Comparison of ENCODE assay signal across 1 cellular context in the genomic region with DNA sequence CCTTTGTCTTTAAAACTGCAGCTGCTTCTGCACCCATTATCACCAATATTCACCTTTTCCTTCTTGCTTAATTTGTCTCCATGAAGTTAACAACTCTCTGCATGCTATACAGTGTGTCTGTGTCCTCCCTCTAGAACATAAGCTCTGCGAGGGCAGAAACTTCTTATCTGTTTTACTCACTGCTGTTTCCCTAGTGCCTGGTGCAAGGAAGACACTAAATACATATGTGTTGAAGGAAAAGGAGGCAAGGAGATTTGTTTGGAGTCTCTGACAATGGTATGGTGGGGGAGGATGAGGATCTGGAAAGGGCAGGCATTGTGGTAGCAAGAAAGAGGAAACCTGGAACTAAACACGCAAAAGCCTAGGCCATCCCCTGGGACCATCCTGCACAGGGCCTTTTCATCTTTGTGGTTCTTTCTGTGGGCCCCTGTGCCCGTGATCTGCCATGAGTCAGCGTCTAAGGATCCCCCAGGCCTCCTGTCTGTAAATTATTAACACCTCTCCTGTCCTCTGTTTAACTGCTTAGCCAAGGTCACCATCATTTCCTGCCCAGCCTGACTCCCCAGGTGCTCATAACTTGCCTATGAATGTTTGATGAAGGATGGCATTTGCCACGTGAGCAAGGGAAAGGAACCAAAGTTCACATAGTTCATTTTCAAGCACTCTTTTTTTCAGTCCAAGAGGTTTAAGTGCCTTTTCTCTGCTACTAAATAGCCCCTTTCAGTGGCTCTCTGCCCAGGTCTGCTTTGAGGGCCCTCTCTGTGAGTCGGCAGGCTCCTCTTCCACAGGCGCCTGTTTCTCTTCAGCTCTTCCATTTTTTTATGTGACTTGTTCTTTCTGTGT.
TF ChIP-seq lines count a peak whose summit lies in the region.

No MANE protein-coding gene starts in this region.

TF ChIP-seq in HepG2, 621 proteins besides CTCF, POLR2A, EP300 and RAD21 (continued from another document and continues in another):
- TF ChIP-seq, protein P1, sequence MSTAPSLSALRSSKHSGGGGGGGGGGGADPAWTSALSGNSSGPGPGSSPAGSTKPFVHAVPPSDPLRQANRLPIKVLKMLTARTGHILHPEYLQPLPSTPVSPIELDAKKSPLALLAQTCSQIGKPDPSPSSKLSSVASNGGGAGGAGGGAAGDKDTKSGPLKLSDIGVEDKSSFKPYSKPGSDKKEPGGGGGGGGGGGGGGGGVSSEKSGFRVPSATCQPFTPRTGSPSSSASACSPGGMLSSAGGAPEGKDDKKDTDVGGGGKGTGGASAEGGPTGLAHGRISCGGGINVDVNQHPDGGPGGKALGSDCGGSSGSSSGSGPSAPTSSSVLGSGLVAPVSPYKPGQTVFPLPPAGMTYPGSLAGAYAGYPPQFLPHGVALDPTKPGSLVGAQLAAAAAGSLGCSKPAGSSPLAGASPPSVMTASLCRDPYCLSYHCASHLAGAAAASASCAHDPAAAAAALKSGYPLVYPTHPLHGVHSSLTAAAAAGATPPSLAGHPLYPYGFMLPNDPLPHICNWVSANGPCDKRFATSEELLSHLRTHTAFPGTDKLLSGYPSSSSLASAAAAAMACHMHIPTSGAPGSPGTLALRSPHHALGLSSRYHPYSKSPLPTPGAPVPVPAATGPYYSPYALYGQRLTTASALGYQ (CRISPR knock-in tag; IDR thresholded peaks at IDR 0.05), result peak; percentile 94
- TF ChIP-seq JUN (CRISPR knock-in tag; IDR thresholded peaks at IDR 0.05) (peak; percentile 94), RXRA (CRISPR knock-in tag; IDR thresholded peaks at IDR 0.05) (peak; percentile 86; the same call in 1 of the 2 replicates), BRD4 (CRISPR knock-in tag; IDR thresholded peaks at IDR 0.05) (peak; percentile 93), POLR2G (IDR thresholded peaks at IDR 0.05; ENCODE audit: low read depth, low read length) (peak; percentile 91), SNRNP70 (IDR thresholded peaks at IDR 0.05; ENCODE audit: low read depth, low read length) (no peak), ARHGAP35 (CRISPR knock-in tag; IDR thresholded peaks at IDR 0.05; ENCODE audit: borderline replicate concordance) (no peak), JARID2 (CRISPR knock-in tag; IDR thresholded peaks at IDR 0.05; ENCODE audit: insufficient replicate concordance) (no peak), ATF1 (CRISPR knock-in tag; IDR thresholded peaks at IDR 0.05) (0 out of 2 replicates have a peak, but pooled peaks have one; percentile 36), MED8 (CRISPR knock-in tag; IDR thresholded peaks at IDR 0.05; ENCODE audit: insufficient replicate concordance) (peak; percentile 91), MAFK (conservative IDR thresholded peaks at IDR 0.05 in 1 of 2, IDR thresholded peaks at IDR 0.05 in 1 of 2; ENCODE audit: low read length in 2 of 2) (peak in 1 of 2 experiments; percentile 79; a peak in 3 of 4 replicates), ZNF7 (CRISPR knock-in tag; IDR thresholded peaks at IDR 0.05) (no peak), RCOR2 (CRISPR knock-in tag; IDR thresholded peaks at IDR 0.05) (peak; percentile 88), ZNF713 (CRISPR knock-in tag; IDR thresholded peaks at IDR 0.05) (no peak), PRPF4 (IDR thresholded peaks at IDR 0.05; ENCODE audit: low read depth, low read length, poor library complexity, severe bottlenecking) (no peak), CCAR2 (optimal IDR thresholded peaks at IDR 0.05; ENCODE audit: low read depth, low read length) (no peak), MEIS1 (CRISPR knock-in tag; IDR thresholded peaks at IDR 0.05; ENCODE audit: borderline replicate concordance) (peak; percentile 87; the same call in 1 of the 2 replicates), POLR2AphosphoS5 (IDR thresholded peaks at IDR 0.05; ENCODE audit: low read depth, low read length) (peak; percentile 55; the same call in 1 of the 2 replicates), KMT2A (CRISPR knock-in tag; IDR thresholded peaks at IDR 0.05) (no peak; the same call in 1 of the 2 replicates), SNAPC2 (CRISPR knock-in tag; IDR thresholded peaks at IDR 0.05) (0 out of 2 replicates have a peak, but pooled peaks have one; percentile 63), ZNF709 (CRISPR knock-in tag; IDR thresholded peaks at IDR 0.05) (peak; percentile 62; the same call in 1 of the 2 replicates), ZNF260 (CRISPR knock-in tag; IDR thresholded peaks at IDR 0.05; ENCODE audit: borderline replicate concordance, low read depth) (no peak), ZSCAN22 (CRISPR knock-in tag; IDR thresholded peaks at IDR 0.05) (0 out of 2 replicates have a peak, but pooled peaks have one; percentile 11), YY1 (IDR thresholded peaks at IDR 0.05; ENCODE audit: insufficient read depth, insufficient replicate concordance, low read depth, low read length) (peak; percentile 58)
- TF ChIP-seq, protein P2, sequence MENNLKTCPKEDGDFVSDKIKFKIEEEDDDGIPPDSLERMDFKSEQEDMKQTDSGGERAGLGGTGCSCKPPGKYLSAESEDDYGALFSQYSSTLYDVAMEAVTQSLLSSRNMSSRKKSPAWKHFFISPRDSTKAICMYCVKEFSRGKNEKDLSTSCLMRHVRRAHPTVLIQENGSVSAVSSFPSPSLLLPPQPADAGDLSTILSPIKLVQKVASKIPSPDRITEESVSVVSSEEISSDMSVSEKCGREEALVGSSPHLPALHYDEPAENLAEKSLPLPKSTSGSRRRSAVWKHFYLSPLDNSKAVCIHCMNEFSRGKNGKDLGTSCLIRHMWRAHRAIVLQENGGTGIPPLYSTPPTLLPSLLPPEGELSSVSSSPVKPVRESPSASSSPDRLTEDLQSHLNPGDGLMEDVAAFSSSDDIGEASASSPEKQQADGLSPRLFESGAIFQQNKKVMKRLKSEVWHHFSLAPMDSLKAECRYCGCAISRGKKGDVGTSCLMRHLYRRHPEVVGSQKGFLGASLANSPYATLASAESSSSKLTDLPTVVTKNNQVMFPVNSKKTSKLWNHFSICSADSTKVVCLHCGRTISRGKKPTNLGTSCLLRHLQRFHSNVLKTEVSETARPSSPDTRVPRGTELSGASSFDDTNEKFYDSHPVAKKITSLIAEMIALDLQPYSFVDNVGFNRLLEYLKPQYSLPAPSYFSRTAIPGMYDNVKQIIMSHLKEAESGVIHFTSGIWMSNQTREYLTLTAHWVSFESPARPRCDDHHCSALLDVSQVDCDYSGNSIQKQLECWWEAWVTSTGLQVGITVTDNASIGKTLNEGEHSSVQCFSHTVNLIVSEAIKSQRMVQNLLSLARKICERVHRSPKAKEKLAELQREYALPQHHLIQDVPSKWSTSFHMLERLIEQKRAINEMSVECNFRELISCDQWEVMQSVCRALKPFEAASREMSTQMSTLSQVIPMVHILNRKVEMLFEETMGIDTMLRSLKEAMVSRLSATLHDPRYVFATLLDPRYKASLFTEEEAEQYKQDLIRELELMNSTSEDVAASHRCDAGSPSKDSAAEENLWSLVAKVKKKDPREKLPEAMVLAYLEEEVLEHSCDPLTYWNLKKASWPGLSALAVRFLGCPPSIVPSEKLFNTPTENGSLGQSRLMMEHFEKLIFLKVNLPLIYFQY (CRISPR knock-in tag; IDR thresholded peaks at IDR 0.05; ENCODE audit: borderline replicate concordance), result peak; percentile 41; the same call in 1 of the 2 replicates
- TF ChIP-seq, protein P3, sequence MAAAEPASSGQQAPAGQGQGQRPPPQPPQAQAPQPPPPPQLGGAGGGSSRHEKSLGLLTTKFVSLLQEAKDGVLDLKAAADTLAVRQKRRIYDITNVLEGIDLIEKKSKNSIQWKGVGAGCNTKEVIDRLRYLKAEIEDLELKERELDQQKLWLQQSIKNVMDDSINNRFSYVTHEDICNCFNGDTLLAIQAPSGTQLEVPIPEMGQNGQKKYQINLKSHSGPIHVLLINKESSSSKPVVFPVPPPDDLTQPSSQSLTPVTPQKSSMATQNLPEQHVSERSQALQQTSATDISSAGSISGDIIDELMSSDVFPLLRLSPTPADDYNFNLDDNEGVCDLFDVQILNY (CRISPR knock-in tag; conservative IDR thresholded peaks at IDR 0.05), result no peak
- TF ChIP-seq, protein P4, sequence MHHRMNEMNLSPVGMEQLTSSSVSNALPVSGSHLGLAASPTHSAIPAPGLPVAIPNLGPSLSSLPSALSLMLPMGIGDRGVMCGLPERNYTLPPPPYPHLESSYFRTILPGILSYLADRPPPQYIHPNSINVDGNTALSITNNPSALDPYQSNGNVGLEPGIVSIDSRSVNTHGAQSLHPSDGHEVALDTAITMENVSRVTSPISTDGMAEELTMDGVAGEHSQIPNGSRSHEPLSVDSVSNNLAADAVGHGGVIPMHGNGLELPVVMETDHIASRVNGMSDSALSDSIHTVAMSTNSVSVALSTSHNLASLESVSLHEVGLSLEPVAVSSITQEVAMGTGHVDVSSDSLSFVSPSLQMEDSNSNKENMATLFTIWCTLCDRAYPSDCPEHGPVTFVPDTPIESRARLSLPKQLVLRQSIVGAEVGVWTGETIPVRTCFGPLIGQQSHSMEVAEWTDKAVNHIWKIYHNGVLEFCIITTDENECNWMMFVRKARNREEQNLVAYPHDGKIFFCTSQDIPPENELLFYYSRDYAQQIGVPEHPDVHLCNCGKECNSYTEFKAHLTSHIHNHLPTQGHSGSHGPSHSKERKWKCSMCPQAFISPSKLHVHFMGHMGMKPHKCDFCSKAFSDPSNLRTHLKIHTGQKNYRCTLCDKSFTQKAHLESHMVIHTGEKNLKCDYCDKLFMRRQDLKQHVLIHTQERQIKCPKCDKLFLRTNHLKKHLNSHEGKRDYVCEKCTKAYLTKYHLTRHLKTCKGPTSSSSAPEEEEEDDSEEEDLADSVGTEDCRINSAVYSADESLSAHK (CRISPR knock-in tag; IDR thresholded peaks at IDR 0.05; ENCODE audit: borderline replicate concordance), result no peak
- TF ChIP-seq, protein P5, sequence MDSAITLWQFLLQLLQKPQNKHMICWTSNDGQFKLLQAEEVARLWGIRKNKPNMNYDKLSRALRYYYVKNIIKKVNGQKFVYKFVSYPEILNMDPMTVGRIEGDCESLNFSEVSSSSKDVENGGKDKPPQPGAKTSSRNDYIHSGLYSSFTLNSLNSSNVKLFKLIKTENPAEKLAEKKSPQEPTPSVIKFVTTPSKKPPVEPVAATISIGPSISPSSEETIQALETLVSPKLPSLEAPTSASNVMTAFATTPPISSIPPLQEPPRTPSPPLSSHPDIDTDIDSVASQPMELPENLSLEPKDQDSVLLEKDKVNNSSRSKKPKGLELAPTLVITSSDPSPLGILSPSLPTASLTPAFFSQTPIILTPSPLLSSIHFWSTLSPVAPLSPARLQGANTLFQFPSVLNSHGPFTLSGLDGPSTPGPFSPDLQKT (CRISPR knock-in tag; IDR thresholded peaks at IDR 0.05; ENCODE audit: borderline replicate concordance), result no peak
- TF ChIP-seq, protein P6, sequence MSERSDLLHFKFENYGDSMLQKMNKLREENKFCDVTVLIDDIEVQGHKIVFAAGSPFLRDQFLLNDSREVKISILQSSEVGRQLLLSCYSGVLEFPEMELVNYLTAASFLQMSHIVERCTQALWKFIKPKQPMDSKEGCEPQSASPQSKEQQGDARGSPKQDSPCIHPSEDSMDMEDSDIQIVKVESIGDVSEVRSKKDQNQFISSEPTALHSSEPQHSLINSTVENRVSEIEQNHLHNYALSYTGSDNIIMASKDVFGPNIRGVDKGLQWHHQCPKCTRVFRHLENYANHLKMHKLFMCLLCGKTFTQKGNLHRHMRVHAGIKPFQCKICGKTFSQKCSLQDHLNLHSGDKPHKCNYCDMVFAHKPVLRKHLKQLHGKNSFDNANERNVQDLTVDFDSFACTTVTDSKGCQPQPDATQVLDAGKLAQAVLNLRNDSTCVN (CRISPR knock-in tag; IDR thresholded peaks at IDR 0.05; ENCODE audit: borderline replicate concordance), result 0 out of 2 replicates have a peak, but pooled peaks have one; percentile 72
- TF ChIP-seq, protein P7, sequence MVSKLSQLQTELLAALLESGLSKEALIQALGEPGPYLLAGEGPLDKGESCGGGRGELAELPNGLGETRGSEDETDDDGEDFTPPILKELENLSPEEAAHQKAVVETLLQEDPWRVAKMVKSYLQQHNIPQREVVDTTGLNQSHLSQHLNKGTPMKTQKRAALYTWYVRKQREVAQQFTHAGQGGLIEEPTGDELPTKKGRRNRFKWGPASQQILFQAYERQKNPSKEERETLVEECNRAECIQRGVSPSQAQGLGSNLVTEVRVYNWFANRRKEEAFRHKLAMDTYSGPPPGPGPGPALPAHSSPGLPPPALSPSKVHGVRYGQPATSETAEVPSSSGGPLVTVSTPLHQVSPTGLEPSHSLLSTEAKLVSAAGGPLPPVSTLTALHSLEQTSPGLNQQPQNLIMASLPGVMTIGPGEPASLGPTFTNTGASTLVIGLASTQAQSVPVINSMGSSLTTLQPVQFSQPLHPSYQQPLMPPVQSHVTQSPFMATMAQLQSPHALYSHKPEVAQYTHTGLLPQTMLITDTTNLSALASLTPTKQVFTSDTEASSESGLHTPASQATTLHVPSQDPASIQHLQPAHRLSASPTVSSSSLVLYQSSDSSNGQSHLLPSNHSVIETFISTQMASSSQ (IDR thresholded peaks at IDR 0.05; ENCODE audit: low read depth), result peak; percentile 100
- TF ChIP-seq, protein P7 (CRISPR knock-in tag; IDR thresholded peaks at IDR 0.05; ENCODE audit: borderline replicate concordance), result peak; percentile 100
- TF ChIP-seq, protein P8, sequence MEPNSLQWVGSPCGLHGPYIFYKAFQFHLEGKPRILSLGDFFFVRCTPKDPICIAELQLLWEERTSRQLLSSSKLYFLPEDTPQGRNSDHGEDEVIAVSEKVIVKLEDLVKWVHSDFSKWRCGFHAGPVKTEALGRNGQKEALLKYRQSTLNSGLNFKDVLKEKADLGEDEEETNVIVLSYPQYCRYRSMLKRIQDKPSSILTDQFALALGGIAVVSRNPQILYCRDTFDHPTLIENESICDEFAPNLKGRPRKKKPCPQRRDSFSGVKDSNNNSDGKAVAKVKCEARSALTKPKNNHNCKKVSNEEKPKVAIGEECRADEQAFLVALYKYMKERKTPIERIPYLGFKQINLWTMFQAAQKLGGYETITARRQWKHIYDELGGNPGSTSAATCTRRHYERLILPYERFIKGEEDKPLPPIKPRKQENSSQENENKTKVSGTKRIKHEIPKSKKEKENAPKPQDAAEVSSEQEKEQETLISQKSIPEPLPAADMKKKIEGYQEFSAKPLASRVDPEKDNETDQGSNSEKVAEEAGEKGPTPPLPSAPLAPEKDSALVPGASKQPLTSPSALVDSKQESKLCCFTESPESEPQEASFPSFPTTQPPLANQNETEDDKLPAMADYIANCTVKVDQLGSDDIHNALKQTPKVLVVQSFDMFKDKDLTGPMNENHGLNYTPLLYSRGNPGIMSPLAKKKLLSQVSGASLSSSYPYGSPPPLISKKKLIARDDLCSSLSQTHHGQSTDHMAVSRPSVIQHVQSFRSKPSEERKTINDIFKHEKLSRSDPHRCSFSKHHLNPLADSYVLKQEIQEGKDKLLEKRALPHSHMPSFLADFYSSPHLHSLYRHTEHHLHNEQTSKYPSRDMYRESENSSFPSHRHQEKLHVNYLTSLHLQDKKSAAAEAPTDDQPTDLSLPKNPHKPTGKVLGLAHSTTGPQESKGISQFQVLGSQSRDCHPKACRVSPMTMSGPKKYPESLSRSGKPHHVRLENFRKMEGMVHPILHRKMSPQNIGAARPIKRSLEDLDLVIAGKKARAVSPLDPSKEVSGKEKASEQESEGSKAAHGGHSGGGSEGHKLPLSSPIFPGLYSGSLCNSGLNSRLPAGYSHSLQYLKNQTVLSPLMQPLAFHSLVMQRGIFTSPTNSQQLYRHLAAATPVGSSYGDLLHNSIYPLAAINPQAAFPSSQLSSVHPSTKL (CRISPR knock-in tag; IDR thresholded peaks at IDR 0.05), result peak; percentile 97
